In genomic region chrX:107672955-107673378, GRCh38 we compare ENCODE assay signal across 8 cellular contexts. TPM values are rescaled to one million over a fixed set of nuclear protein-coding genes. Genes with fewer than 3 reads are reported as not detected.
DNase-seq lines count a peak whose midpoint lies in the region; ATAC-seq and TF ChIP-seq lines count a peak whose summit lies in the region.

No MANE protein-coding gene starts in this region.

- H3K4me2 ChIP-seq in GM23248 (ENCODE audit: unreplicated experiment), result peak overlapping the region; percentile 7

- no peaks in the 10 kb centered on the region for H3K79me2 ChIP-seq in GM23248 (ENCODE audit: insufficient read depth)

- H3K9me3 Mint-ChIP-seq in Caco-2 (ENCODE audit: unreplicated experiment), result no peaks in the 10 kb centered on the region
- H3K9me3 Mint-ChIP-seq in activated B cell treated with CpG ODN at 0.5 μM for 24 hours, result no peaks in the 10 kb centered on the region

- H3K27me3 Mint-ChIP-seq in Caco-2 (ENCODE audit: insufficient read depth, unreplicated experiment) (no peaks in the 10 kb centered on the region), activated B cell treated with CpG ODN at 0.5 μM for 24 hours (no peaks in the 10 kb centered on the region)

- no peaks in the 10 kb centered on the region for H3K9me3 ChIP-seq in Caco-2
- H3K9me3 ChIP-seq in GM23248 (ENCODE audit: low read depth), result no peaks in the 10 kb centered on the region

- DNase-seq in Caco-2, result peak; percentile 42 to 43
- peak; percentile 78 for DNase-seq in GM23248
- peak; percentile 16 for DNase-seq in NCI-H2107 (lab: John Stamatoyannopoulos, UW)
- DNase-seq in activated B cell treated with CpG ODN at 0.5 μM for 24 hours, result peak; percentile 62
- DNase-seq in caudate nucleus (lab: John Stamatoyannopoulos, UW), result peak in 39 of 61 donors; percentile 0 to 64 (median 14)
- DNase-seq in left colon, result peak; percentile 81 to 91
- DNase-seq in stimulated activated CD4-positive, alpha-beta T cell treated with anti-CD3 and anti-CD28 coated beads, Interleukin-4, amount 100 ng/mL, for 48 hours (ENCODE audit: low read depth in 2 of 2), result peak; percentile 43 to 63
- DNase-seq in dedifferentiated amniotic fluid mesenchymal stem cell (ENCODE audit: extremely low spot score), result no peak

- H3K4me1 ChIP-seq in Caco-2, result 0 out of 2 replicates have a peak, but pooled peaks cover 6% of the 10 kb centered on the region
- peaks cover 35% of the 10 kb centered on the region for H3K4me1 ChIP-seq in GM23248 (ENCODE audit: insufficient read depth)

- no peaks in the 10 kb centered on the region for H3K9me2 ChIP-seq in GM23248 (ENCODE audit: insufficient read depth)

- in situ Hi-C loops in GM23248 (cut with MboI), result loop anchor here (25.0 kb wide), 1 partner anchor 214 kb away; no protein-coding TSS in a partner anchor

- H3F3A ChIP-seq in GM23248 (ENCODE audit: insufficient read depth), result 0 out of 2 replicates have a peak, but pooled peaks cover 9% of the 10 kb centered on the region

- WGBS in GM23248 (ENCODE audit: low coverage in 1 of 2, low lambda C conversion rate in 2 of 2, missing lambda C conversion rate in 2 of 2), 2 experiments, result 0 to 1% methylated on average over 1 to 9 of the region's 9 CpGs

- CTCF ChIA-PET in Caco-2 (lab: Charles Lee) (interaction anchor here (0.7 to 1.3 kb wide), 4 partner anchors 11 to 104 kb away, joined by 3 to 6 read pairs (median 4); partner anchors contain the start of gene NCBP2L), activated B cell treated with CpG ODN at 0.5 μM for 24 hours (lab: Charles Lee) (interaction anchor here (1.0 to 5.3 kb wide), 11 partner anchors 9 to 674 kb away, joined by 3 to 128 read pairs (median 5); partner anchors contain the start of genes NCBP2L and TSC22D3)

- TF ChIP-seq CTCF in Caco-2 (IDR thresholded peaks at IDR 0.05; ENCODE audit: insufficient read depth in 1 of 2, low read depth in 1 of 2, low read length in 1 of 2, severe bottlenecking in 1 of 2, unreplicated experiment in 1 of 2), result peak; percentile 32 to 52
- TF ChIP-seq CTCF in activated B cell treated with CpG ODN at 0.5 μM for 24 hours (IDR thresholded peaks at IDR 0.05), result no peak

- POLR2A ChIA-PET in Caco-2 (lab: Charles Lee) (no interaction called here), activated B cell treated with CpG ODN at 0.5 μM for 24 hours (lab: Charles Lee) (interaction anchor here (0.6 to 9.2 kb wide), 11 partner anchors 13 to 1061 kb away, joined by 3 to 440 read pairs (median 7); partner anchors contain the start of genes NCBP2L, PRPS1, RADX and TSC22D3)

- H3K27me3 ChIP-seq in Caco-2 (replicated peaks; ENCODE audit: control insufficient read depth, insufficient read depth, low read length) (no peaks in the 10 kb centered on the region), GM23248 (replicated peaks; ENCODE audit: insufficient read depth) (no peaks in the 10 kb centered on the region)

- H2AFZ ChIP-seq in GM23248, result no peak overlapping the region; the same call in 1 of the 2 replicates

- BruUV-seq in Caco-2 (replicated peaks; lab: Mats Ljungman, UMichigan), result no TSS peak

- peak overlapping the region; percentile 90 for H3K9ac ChIP-seq in GM23248

- H3K4me3 Mint-ChIP-seq in Caco-2 (ENCODE audit: unreplicated experiment), result no peak overlapping the region
- peak overlapping the region; percentile 50 for H3K4me3 Mint-ChIP-seq in activated B cell treated with CpG ODN at 0.5 μM for 24 hours

- H3K36me3 Mint-ChIP-seq in Caco-2 (ENCODE audit: insufficient read depth, unreplicated experiment), result peaks cover 4% of the 10 kb centered on the region
- H3K36me3 Mint-ChIP-seq in activated B cell treated with CpG ODN at 0.5 μM for 24 hours (ENCODE audit: low read depth), result no peaks in the 10 kb centered on the region

- no peak overlapping the region for H3K27ac Mint-ChIP-seq in Caco-2 (ENCODE audit: unreplicated experiment)
- peak overlapping the region; percentile 96 for H3K27ac Mint-ChIP-seq in activated B cell treated with CpG ODN at 0.5 μM for 24 hours

- no peak overlapping the region for H3K4me3 ChIP-seq in Caco-2 (ENCODE audit: low read depth, low read length)
- peak overlapping the region; percentile 18; the same call in 1 of the 2 replicates for H3K4me3 ChIP-seq in GM23248

- intact Hi-C loops in Caco-2 (cut with micrococcal nuclease; ENCODE audit: unreplicated experiment), result loop anchor here (1.0 kb wide), 1 partner anchor 45 kb away; no protein-coding TSS in a partner anchor
- intact Hi-C loops in activated B cell treated with CpG ODN at 0.5 μM for 24 hours (cut with micrococcal nuclease), result loop anchor here (1.0 kb wide), 4 partner anchors 14 to 104 kb away; partner anchors contain the start of genes NCBP2L and PRPS1
- intact Hi-C loops in left colon (cut with DNase I, micrococcal nuclease), result no loop called here

- H4K20me1 ChIP-seq in GM23248 (ENCODE audit: insufficient read depth), result no peaks in the 10 kb centered on the region

- H3K36me3 ChIP-seq in Caco-2 (ENCODE audit: control insufficient read depth, insufficient read depth, low read length), result no peaks in the 10 kb centered on the region
- H3K36me3 ChIP-seq in GM23248 (ENCODE audit: low read depth), result no peaks in the 10 kb centered on the region

- H3K4me1 Mint-ChIP-seq in Caco-2 (ENCODE audit: low read depth, unreplicated experiment), result peaks cover 8% of the 10 kb centered on the region
- peaks cover 50% of the 10 kb centered on the region for H3K4me1 Mint-ChIP-seq in activated B cell treated with CpG ODN at 0.5 μM for 24 hours

- ATAC-seq in activated B cell treated with CpG ODN at 0.5 μM for 24 hours (ENCODE audit: low read depth) (peak; percentile 41), left colon (peak; percentile 77)

- peak overlapping the region; percentile 96 for H3K27ac ChIP-seq in GM23248
- H3K27ac ChIP-seq in caudate nucleus (ENCODE audit: low read depth, low read length), result peak overlapping the region; percentile 56

RNA-seq across cellular contexts. Expression of gene PRPS1, which starts 44.7 kb away (rescaled TPM):
- 30.0 and 34.3 TPM in 2 replicates for total RNA-seq in Caco-2 (2022)
- 76.7 and 96.9 TPM in 2 replicates for total RNA-seq in GM23248 (2014; rRNA removed; shearing (Covaris generic))
- polyA plus RNA-seq in GM23248 (2016; fragmentation: Nextera tagmentation; extraction: Ambion mirVana), result 87.7 and 92.1 TPM in 2 replicates
- 49.7 and 53.8 TPM in 2 replicates for total RNA-seq in activated B cell treated with CpG ODN at 0.5 μM for 24 hours
- 1 to 10 TPM; 8.1 to 9.4 TPM for total RNA-seq in left colon

Comparison
In these comparisons a context has a peak if more than half of its experiments do, and no peak if none do; other contexts are left out.
1. intact Hi-C loops: an anchor here in Caco-2 (1.0 kb wide) and activated B cell treated with CpG ODN at 0.5 μM for 24 hours (1.0 kb wide); none called in left colon.